ENCODE assay signal across 23 cellular contexts in genomic region chr7:139446051-139446890, GRCh38. TPM values are rescaled to one million over a fixed set of nuclear protein-coding genes. Genes with fewer than 3 reads are reported as not detected.
DNase-seq lines count a peak whose midpoint lies in the region; ATAC-seq lines count a peak whose summit lies in the region.
"Had no signal": no experiment of that assay in that cellular context is flagged by ENCODE, and none has a peak within 500 bp of the region (broad histone marks: within the 10 kb centered on the region; RNA-seq: fewer than 3 reads in every experiment).

No MANE protein-coding gene starts in this region.

- no peaks in the 10 kb centered on the region for H3K27me3 ChIP-seq in Karpas-422 (ENCODE audit: low read length)
- no peaks in the 10 kb centered on the region for H3K27me3 ChIP-seq in trophoblast cell (ENCODE audit: insufficient read depth, low read length)
- H3K27me3 ChIP-seq: BE2C, BLaER1 had no signal

- H3K79me2 ChIP-seq in Karpas-422 (ENCODE audit: low read length) = no peaks in the 10 kb centered on the region
- no peaks in the 10 kb centered on the region for H3K79me2 ChIP-seq in trophoblast cell (ENCODE audit: control insufficient read depth, insufficient read depth, low read length, poor library complexity)

- peak overlapping the region; percentile 77 for H2BK120ac ChIP-seq in trophoblast cell (ENCODE audit: insufficient read depth, low read length, poor library complexity)

- H4K91ac ChIP-seq in trophoblast cell (ENCODE audit: low read depth, low read length) = peak overlapping the region; percentile 29

- H3K9me3 ChIP-seq in Karpas-422 (ENCODE audit: low read length) = no peaks in the 10 kb centered on the region
- H3K9me3 ChIP-seq in trophoblast cell (ENCODE audit: insufficient read depth, low read depth, low read length) = no peaks in the 10 kb centered on the region
- H3K9me3 ChIP-seq: BE2C, BLaER1 had no signal

- DNase-seq in Karpas-422 = peak; percentile 34
- peak; percentile 91 to 99 for DNase-seq in trophoblast cell
- DNase-seq in activated CD4-positive, alpha-beta T cell treated with anti-CD3 and anti-CD28 coated beads, Interleukin-2, amount 50 U/mL, for 4 hours = no peak
- DNase-seq in NCI-H226 = no peak
- DNase-seq: 8988T; ACHN; BE2C; C1 segment of cervical spinal cord; CD4-positive, alpha-beta T cell; CD8-positive, alpha-beta T cell; DMS 273 treated with DMSO at 0.1 percent for 48 hours; DMS153; DMS53; DMS79; DND-41; EL; GDM1 had no signal

- H4K20me1 ChIP-seq in Karpas-422 (ENCODE audit: insufficient read depth, low read depth, low read length) = no peaks in the 10 kb centered on the region
- H4K20me1 ChIP-seq: BLaER1 had no signal

- H3K27ac ChIP-seq in Karpas-422 (ENCODE audit: low read length) = no peak overlapping the region
- H3K27ac ChIP-seq in trophoblast cell (ENCODE audit: low read depth, low read length) = no peak overlapping the region
- H3K27ac ChIP-seq: BLaER1 had no signal

- H3K18ac ChIP-seq in trophoblast cell (ENCODE audit: low read length) = no peak overlapping the region

- H3K9ac ChIP-seq in Karpas-422 (ENCODE audit: low read length) (no peak overlapping the region), trophoblast cell (ENCODE audit: low read length) (no peak overlapping the region)
- H3K9ac ChIP-seq: BLaER1 had no signal

- H3K4me3 ChIP-seq in Karpas-422 (ENCODE audit: low read length) (no peak overlapping the region), trophoblast cell (ENCODE audit: low read depth, low read length) (no peak overlapping the region)
- H3K4me3 ChIP-seq: BLaER1, GM12878 had no signal

- no peak overlapping the region for H2BK12ac ChIP-seq in trophoblast cell (ENCODE audit: low read length)

- no peak for ATAC-seq in GM21529 (IDR thresholded peaks at IDR 0.05; ENCODE audit: unreplicated experiment)
- ATAC-seq: CD8-positive, alpha-beta T cell; GM12878 had no signal

- H2AK5ac ChIP-seq in trophoblast cell (ENCODE audit: low read length) = no peak overlapping the region

- H2AFZ ChIP-seq in Karpas-422 (ENCODE audit: low read length) (no peak overlapping the region), trophoblast cell (ENCODE audit: insufficient read depth, low read length, poor library complexity) (no peak overlapping the region)

- no CpG with 5 or more reads among the region's 20 CpGs for WGBS in trophoblast cell (ENCODE audit: extremely low coverage, insufficient coverage, insufficient read length)

- H3K36me3 ChIP-seq in Karpas-422 (ENCODE audit: insufficient read depth, low read length) (no peaks in the 10 kb centered on the region), trophoblast cell (ENCODE audit: control insufficient read depth in 1 of 2, insufficient read depth in 2 of 2, low read length in 2 of 2) (no peaks in the 10 kb centered on the region)
- H3K36me3 ChIP-seq: BE2C, BLaER1 had no signal

- H3K14ac ChIP-seq in trophoblast cell (ENCODE audit: low read length) = no peak overlapping the region

- no peaks in the 10 kb centered on the region for H3K9me2 ChIP-seq in Karpas-422 (replicated peaks; ENCODE audit: insufficient read depth, low read length)

- H3K79me1 ChIP-seq in trophoblast cell (ENCODE audit: low read length) = no peaks in the 10 kb centered on the region

- H4K8ac ChIP-seq in trophoblast cell (ENCODE audit: low read depth, low read length) = no peak overlapping the region

- H4K12ac ChIP-seq in trophoblast cell (ENCODE audit: low read depth, low read length) = no peak overlapping the region

- no peak overlapping the region for H3K23ac ChIP-seq in trophoblast cell (ENCODE audit: low read length)

- H3K4ac ChIP-seq in trophoblast cell (ENCODE audit: low read depth, low read length) = no peak overlapping the region

- no peaks in the 10 kb centered on the region for H3K4me1 ChIP-seq in Karpas-422 (ENCODE audit: low read length)
- H3K4me1 ChIP-seq in trophoblast cell (ENCODE audit: control insufficient read depth in 1 of 2, insufficient read depth in 2 of 2, low read length in 2 of 2) = no peaks in the 10 kb centered on the region
- H3K4me1 ChIP-seq: BE2C, BLaER1 had no signal

- no peak overlapping the region for H2BK5ac ChIP-seq in trophoblast cell (ENCODE audit: low read depth, low read length, poor library complexity)

- H3K4me2 ChIP-seq in Karpas-422 (ENCODE audit: low read depth, low read length, poor library complexity, severe bottlenecking) (no peak overlapping the region), trophoblast cell (ENCODE audit: low read length) (no peak overlapping the region)
- H3K4me2 ChIP-seq: BLaER1 had no signal

RNA-seq across cellular contexts. Expression of gene KLRG2, which starts 37.2 kb away (rescaled TPM):
- not detected in 2 replicates for total RNA-seq in Karpas-422 (2014; rRNA removed; shearing (Covaris generic); ENCODE audit: low replicate concordance)
- polyA plus RNA-seq in trophoblast cell (2013) = 1.8 and 2.0 TPM in 2 replicates
- total RNA-seq: A673; CD4-positive, alpha-beta T cell; CD8-positive, alpha-beta T cell; G401 had no signal
- polyA plus RNA-seq: AG04450, GM12878 had no signal

Comparison
In these comparisons a context has a peak if more than half of its experiments do, and no peak if none do; other contexts are left out.
1. DNase-seq: peak in Karpas-422 (single experiment) and trophoblast cell (2 of 2); none in activated CD4-positive, alpha-beta T cell treated with anti-CD3 and anti-CD28 coated beads, Interleukin-2, amount 50 U/mL, for 4 hours (0 of 2) and NCI-H226 (single experiment).